ENCODE assay signal across 10 cellular contexts in the genomic region with DNA sequence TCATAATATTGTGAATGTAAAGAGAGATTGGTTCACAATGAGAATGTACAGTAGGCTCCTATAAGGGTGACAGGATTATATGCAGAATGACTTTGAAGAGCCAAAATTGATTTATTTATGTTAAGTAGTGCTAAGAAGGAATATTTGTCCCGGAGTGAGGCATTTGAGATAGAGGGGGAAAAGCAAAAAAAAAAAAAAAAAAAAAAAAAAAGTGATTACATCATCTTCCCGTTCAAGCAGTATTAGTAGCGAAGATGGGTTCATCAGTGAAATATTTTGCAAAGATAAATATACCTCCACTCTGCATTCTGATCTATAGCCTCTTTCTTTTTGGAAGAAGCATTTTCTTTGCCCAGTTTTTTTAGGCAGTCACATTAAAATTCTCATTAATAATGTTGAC.
DNase-seq lines count a peak whose midpoint lies in the region; ATAC-seq and TF ChIP-seq lines count a peak whose summit lies in the region.
"Had no signal": no experiment of that assay in that cellular context is flagged by ENCODE, and none has a peak within 500 bp of the region (broad histone marks: within the 10 kb centered on the region; RNA-seq: fewer than 3 reads in every experiment).

No MANE protein-coding gene starts in this region.

- 0 out of 2 replicates have a peak, but pooled peaks cover 6% of the 10 kb centered on the region for H3F3A ChIP-seq in OCI-LY1 (ENCODE audit: insufficient read depth, low read length)

- peak overlapping the region; percentile 45 to 90 (median 69) for H3K27ac Mint-ChIP-seq in CD4-positive, alpha-beta memory T cell
- H3K27ac Mint-ChIP-seq in stimulated activated memory B cell treated with anti-CD40 and anti-IgM and Interleukin-4, amounts not matched to agents 10 μg/mL and 1 μg/mL and 100 μg/mL, for 72 hours = no peak overlapping the region

- intact Hi-C loops in CD4-positive, alpha-beta memory T cell (cut with micrococcal nuclease) = loop anchor here (5.0 to 10.0 kb wide), 3 partner anchors 78 to 1042 kb away; no protein-coding TSS in a partner anchor
- intact Hi-C loops in esophagus muscularis mucosa (cut with DNase I) = loop anchor here (5.0 kb wide), 2 partner anchors 72 to 673 kb away; a partner anchor contains a TSS
- intact Hi-C loops in ovary (cut with DNase I) = loop anchor here in 3 of 4 donors (5.0 kb wide), 1 partner anchor 673 kb away; no protein-coding TSS in a partner anchor

- H4K20me1 ChIP-seq in OCI-LY1 (ENCODE audit: insufficient read depth, low read length) = no peaks in the 10 kb centered on the region

- POLR2A ChIA-PET in CD4-positive, alpha-beta memory T cell (lab: Charles Lee; ENCODE audit: partially characterized antibody) = interaction anchor here (1.3 kb wide), 1 partner anchor 9 kb away, joined by 10 read pairs; no protein-coding TSS in a partner anchor

- H3K4me1 ChIP-seq in CD4-positive, alpha-beta memory T cell (ENCODE audit: insufficient read depth, low read length) = peaks cover 75% of the 10 kb centered on the region
- H3K4me1 ChIP-seq in OCI-LY1 (ENCODE audit: insufficient read depth, low read length, severe bottlenecking) (peaks cover 55% of the 10 kb centered on the region), esophagus muscularis mucosa (peaks cover 58 to 89% (median 87%) of the 10 kb centered on the region in 4 donors), ovary (ENCODE audit: insufficient read depth) (peaks cover 6% of the 10 kb centered on the region)

- no peak for ATAC-seq in HG03025 (IDR thresholded peaks at IDR 0.05; ENCODE audit: low FRiP score, unreplicated experiment)
- ATAC-seq in stimulated activated memory B cell treated with anti-CD40 and anti-IgM and Interleukin-4, amounts not matched to agents 10 μg/mL and 1 μg/mL and 100 μg/mL, for 72 hours = no peak

- H3K9me2 ChIP-seq in OCI-LY1 (ENCODE audit: low read depth, low read length) = no peaks in the 10 kb centered on the region

- DNase-seq in CD4-positive, alpha-beta memory T cell = no peak
- DNase-seq in esophagus muscularis mucosa (ENCODE audit: extremely low spot score) = no peak
- no peak for DNase-seq in ovary
- no peak for DNase-seq in NCI-H2081 (lab: John Stamatoyannopoulos, UW)
- no peak for DNase-seq in OCI-M2 (lab: John Stamatoyannopoulos, UW; ENCODE audit: unreplicated experiment)
- DNase-seq: naive B cell, NCI-H1092 treated with DMSO at 0.1 percent for 48 hours had no signal

- no peaks in the 10 kb centered on the region for H3K27me3 Mint-ChIP-seq in CD4-positive, alpha-beta memory T cell
- no peaks in the 10 kb centered on the region for H3K27me3 Mint-ChIP-seq in stimulated activated memory B cell treated with anti-CD40 and anti-IgM and Interleukin-4, amounts not matched to agents 10 μg/mL and 1 μg/mL and 100 μg/mL, for 72 hours
- H3K27me3 Mint-ChIP-seq: naive B cell had no signal

- no peaks in the 10 kb centered on the region for H3K79me2 ChIP-seq in OCI-LY1 (ENCODE audit: insufficient read depth, low read length)

- peak overlapping the region; percentile 60; the same call in 1 of the 2 replicates for H3K4me2 ChIP-seq in OCI-LY1 (ENCODE audit: low read length)

- H3K36me3 ChIP-seq in CD4-positive, alpha-beta memory T cell (ENCODE audit: insufficient read depth, low read length) = peaks cover 25% of the 10 kb centered on the region
- peaks cover 52% of the 10 kb centered on the region for H3K36me3 ChIP-seq in OCI-LY1 (ENCODE audit: insufficient read depth, low read length)
- H3K36me3 ChIP-seq in esophagus muscularis mucosa = peaks cover 24 to 38% (median 28%) of the 10 kb centered on the region in 4 donors
- H3K36me3 ChIP-seq in ovary = no peaks in the 10 kb centered on the region

- peaks cover 62 to 80% (median 71%) of the 10 kb centered on the region in 4 donors for H3K4me1 Mint-ChIP-seq in CD4-positive, alpha-beta memory T cell
- peaks cover 40% of the 10 kb centered on the region for H3K4me1 Mint-ChIP-seq in stimulated activated memory B cell treated with anti-CD40 and anti-IgM and Interleukin-4, amounts not matched to agents 10 μg/mL and 1 μg/mL and 100 μg/mL, for 72 hours

- CTCF ChIA-PET in CD4-positive, alpha-beta memory T cell (lab: Charles Lee; ENCODE audit: partially characterized antibody) = interaction anchor here (1.2 kb wide), 1 partner anchor 16 kb away, joined by 3 read pairs; no protein-coding TSS in a partner anchor

- no peaks in the 10 kb centered on the region for H3K27me3 ChIP-seq in CD4-positive, alpha-beta memory T cell (ENCODE audit: insufficient read depth, low read length)
- H3K27me3 ChIP-seq in OCI-LY1 (ENCODE audit: insufficient read depth, low read length) (no peaks in the 10 kb centered on the region), esophagus muscularis mucosa (no peaks in the 10 kb centered on the region), ovary (no peaks in the 10 kb centered on the region)

- TF ChIP-seq EP300 in esophagus muscularis mucosa (IDR thresholded peaks at IDR 0.05) (no peak), ovary (IDR thresholded peaks at IDR 0.05) (no peak)

- TF ChIP-seq CTCF in OCI-LY1 (IDR thresholded peaks at IDR 0.05; ENCODE audit: low read length) (no peak), esophagus muscularis mucosa (IDR thresholded peaks at IDR 0.05) (no peak), ovary (IDR thresholded peaks at IDR 0.05) (no peak)

- H2AFZ ChIP-seq in OCI-LY1 (ENCODE audit: low read length) = no peak overlapping the region

- no peak overlapping the region for H3K9ac ChIP-seq in OCI-LY1 (ENCODE audit: low read length)

- no peaks in the 10 kb centered on the region for H3K9me3 Mint-ChIP-seq in CD4-positive, alpha-beta memory T cell
- no peaks in the 10 kb centered on the region for H3K9me3 Mint-ChIP-seq in stimulated activated memory B cell treated with anti-CD40 and anti-IgM and Interleukin-4, amounts not matched to agents 10 μg/mL and 1 μg/mL and 100 μg/mL, for 72 hours
- H3K9me3 Mint-ChIP-seq: naive B cell had no signal

- peak overlapping the region; percentile 16 to 94 (median 91) for H3K4me3 Mint-ChIP-seq in CD4-positive, alpha-beta memory T cell
- H3K4me3 Mint-ChIP-seq in stimulated activated memory B cell treated with anti-CD40 and anti-IgM and Interleukin-4, amounts not matched to agents 10 μg/mL and 1 μg/mL and 100 μg/mL, for 72 hours = no peak overlapping the region

- no peak overlapping the region for H3K4me3 ChIP-seq in CD4-positive, alpha-beta memory T cell (ENCODE audit: low read length in 2 of 2)
- H3K4me3 ChIP-seq in OCI-LY1 (ENCODE audit: low read depth, low read length, poor library complexity, severe bottlenecking) (no peak overlapping the region), esophagus muscularis mucosa (peak overlapping the region in 2 of 4 donors; percentile 56 to 62), ovary (peak overlapping the region; percentile 52)

- H3K27ac ChIP-seq in CD4-positive, alpha-beta memory T cell (ENCODE audit: low read depth, low read length) = peak overlapping the region; percentile 52
- H3K27ac ChIP-seq in OCI-LY1 (ENCODE audit: low read depth, low read length, poor library complexity, severe bottlenecking) = no peak overlapping the region
- H3K27ac ChIP-seq in esophagus muscularis mucosa (replicated peaks in 1 of 4) = peak overlapping the region; percentile 80 to 89 (median 86)
- no peak overlapping the region for H3K27ac ChIP-seq in ovary

- peaks cover 36 to 78% of the 10 kb centered on the region in 2 donors for H3K36me3 Mint-ChIP-seq in CD4-positive, alpha-beta memory T cell
- H3K36me3 Mint-ChIP-seq in stimulated activated memory B cell treated with anti-CD40 and anti-IgM and Interleukin-4, amounts not matched to agents 10 μg/mL and 1 μg/mL and 100 μg/mL, for 72 hours = peaks cover 18% of the 10 kb centered on the region

- no peak for TF ChIP-seq POLR2A in esophagus muscularis mucosa (IDR thresholded peaks at IDR 0.05; ENCODE audit: low read depth)
- TF ChIP-seq POLR2A in ovary (IDR thresholded peaks at IDR 0.05) = no peak

- WGBS in esophagus muscularis mucosa = 36% methylated on average over 3 of the region's 3 CpGs
- WGBS in ovary, 3 donors = 47 to 62% (median 59%) methylated on average over 3 of the region's 3 CpGs

- no peaks in the 10 kb centered on the region for H3K9me3 ChIP-seq in CD4-positive, alpha-beta memory T cell (ENCODE audit: control insufficient read depth in 1 of 2, low read length in 2 of 2)
- no peaks in the 10 kb centered on the region for H3K9me3 ChIP-seq in OCI-LY1 (ENCODE audit: low read length)
- no peaks in the 10 kb centered on the region for H3K9me3 ChIP-seq in esophagus muscularis mucosa
- no peaks in the 10 kb centered on the region for H3K9me3 ChIP-seq in ovary

Comparison
In these comparisons a context has a peak if more than half of its experiments do, and no peak if none do; other contexts are left out.
1. H3K27ac ChIP-seq: peak in CD4-positive, alpha-beta memory T cell (single experiment) and esophagus muscularis mucosa (4 of 4); none in OCI-LY1 (single experiment) and ovary (0 of 2).